In genomic region chr9:134466869-134467616, GRCh38 we compare ENCODE assay signal across 25 cellular contexts.
DNase-seq lines count a peak whose midpoint lies in the region; ATAC-seq, FAIRE-seq and TF ChIP-seq lines count a peak whose summit lies in the region.
"Had no signal": no experiment of that assay in that cellular context is flagged by ENCODE, and none has a peak within 500 bp of the region (broad histone marks: within the 10 kb centered on the region; RNA-seq: fewer than 3 reads in every experiment).

No MANE protein-coding gene starts in this region.

- no peak overlapping the region for H3K4me3 Mint-ChIP-seq in activated T-cell treated with anti-CD3 and anti-CD28 coated beads, Interleukin-2, amount 50 U/mL, for 72 hours
- H3K4me3 Mint-ChIP-seq: CD14-positive monocyte had no signal

- 42% methylated on average over 17 of the region's 20 CpGs for WGBS in GM12878 (ENCODE audit: insufficient coverage, insufficient replicate concordance, low lambda C conversion rate, missing lambda C conversion rate)
- 58% methylated on average over 13 of the region's 20 CpGs for WGBS in HepG2 (ENCODE audit: low lambda C conversion rate)

- TF ChIP-seq POLR2A in GM12878 (IDR thresholded peaks at IDR 0.05; ENCODE audit: low read depth, low read length): no peak
- no peak for TF ChIP-seq POLR2A in HepG2 (IDR thresholded peaks at IDR 0.05; ENCODE audit: insufficient read depth in 1 of 2, low read depth in 2 of 2, low read length in 2 of 2)

- no peaks in the 10 kb centered on the region for H3K27me3 Mint-ChIP-seq in activated T-cell treated with anti-CD3 and anti-CD28 coated beads, Interleukin-2, amount 50 U/mL, for 72 hours (ENCODE audit: low read depth)

- CTCF ChIA-PET in GM12878 (lab: Yijun Ruan, JAX) (no interaction called here), HepG2 (lab: Yijun Ruan, JAX; ENCODE audit: low intra/inter-chr PET ratio, low total read pairs) (no interaction called here)

- RAD21 ChIA-PET in GM12878 (lab: Charles Lee; ENCODE audit: unreplicated experiment): no interaction called here

- no peak overlapping the region for H3K4me3 ChIP-seq in H7 (ENCODE audit: insufficient read depth, low read depth, low read length)
- no peak overlapping the region for H3K4me3 ChIP-seq in GM12878
- no peak overlapping the region for H3K4me3 ChIP-seq in HepG2 (replicated peaks in 1 of 3; ENCODE audit: insufficient read depth in 1 of 3, low read depth in 2 of 3, low read length in 3 of 3)
- H3K4me3 ChIP-seq: SK-N-MC had no signal

- no peaks in the 10 kb centered on the region for H3K36me3 Mint-ChIP-seq in activated T-cell treated with anti-CD3 and anti-CD28 coated beads, Interleukin-2, amount 50 U/mL, for 72 hours (ENCODE audit: insufficient read depth in 2 of 2)

- FAIRE-seq in GM12878 (lab: Jason Lieb, UNC): no peak
- FAIRE-seq in HepG2 (lab: Jason Lieb, UNC): no peak
- FAIRE-seq: HTR-8/SVneo had no signal

- H3K9ac ChIP-seq in GM12878 (ENCODE audit: control insufficient read depth, insufficient read depth, low read length): no peak overlapping the region
- H3K9ac ChIP-seq in HepG2 (ENCODE audit: insufficient read depth, low read depth, low read length): no peak overlapping the region

- H4K20me1 ChIP-seq in GM12878 (ENCODE audit: control insufficient read depth, insufficient read depth) (no peaks in the 10 kb centered on the region), HepG2 (ENCODE audit: insufficient read depth, low read length) (no peaks in the 10 kb centered on the region)

- no peaks in the 10 kb centered on the region for H3K36me3 ChIP-seq in H7 (replicated peaks; ENCODE audit: control insufficient read depth, insufficient read depth, low read length)
- no peaks in the 10 kb centered on the region for H3K36me3 ChIP-seq in GM12878 (ENCODE audit: control insufficient read depth in 2 of 2, insufficient read depth in 2 of 2, low read length in 1 of 2)
- no peaks in the 10 kb centered on the region for H3K36me3 ChIP-seq in HepG2 (replicated peaks in 1 of 2; ENCODE audit: control insufficient read depth in 1 of 2, insufficient read depth in 2 of 2, low read length in 2 of 2)

- ATAC-seq in GM12878: no peak
- ATAC-seq in HepG2: peak; percentile 48
- ATAC-seq in HG03378 (IDR thresholded peaks at IDR 0.05; ENCODE audit: unreplicated experiment): no peak
- no peak for ATAC-seq in GM18861 (IDR thresholded peaks at IDR 0.05; ENCODE audit: unreplicated experiment)
- no peak for ATAC-seq in activated T-cell treated with anti-CD3 and anti-CD28 coated beads, Interleukin-2, amount 50 U/mL, for 72 hours (replicated peaks in 1 of 2)
- ATAC-seq: PC-3 had no signal

- no peaks in the 10 kb centered on the region for H3K27me3 ChIP-seq in H7 (ENCODE audit: control insufficient read depth, insufficient read depth, low read length)
- H3K27me3 ChIP-seq in GM12878 (replicated peaks in 1 of 2; ENCODE audit: control insufficient read depth in 2 of 2, insufficient read depth in 2 of 2, low read length in 1 of 2): no peaks in the 10 kb centered on the region
- H3K27me3 ChIP-seq in HepG2 (ENCODE audit: control insufficient read depth in 1 of 2, insufficient read depth in 2 of 2, low read length in 2 of 2): peaks cover 6 to 7% of the 10 kb centered on the region in 2 experiments; a peak in 2 of 5 replicates

- H3K79me2 ChIP-seq in GM12878 (ENCODE audit: control insufficient read depth, insufficient read depth, low read length) (no peaks in the 10 kb centered on the region), HepG2 (ENCODE audit: insufficient read depth, low read length) (no peaks in the 10 kb centered on the region)

- TF ChIP-seq CTCF in GM12878 (IDR thresholded peaks at IDR 0.05 in 2 of 3, conservative IDR thresholded peaks at IDR 0.05 in 1 of 3; ENCODE audit: control insufficient read depth in 2 of 3, extremely low read depth in 1 of 3, insufficient read depth in 1 of 3, low read depth in 3 of 3, low read length in 3 of 3) (no peak), HepG2 (CRISPR knock-in tag; IDR thresholded peaks at IDR 0.05) (no peak)

- no peaks in the 10 kb centered on the region for H3K9me3 Mint-ChIP-seq in activated T-cell treated with anti-CD3 and anti-CD28 coated beads, Interleukin-2, amount 50 U/mL, for 72 hours

- H2AFZ ChIP-seq in GM12878 (ENCODE audit: control insufficient read depth, low read depth, low read length): no peak overlapping the region
- no peak overlapping the region for H2AFZ ChIP-seq in HepG2 (ENCODE audit: low read length)

- TF ChIP-seq EP300 in GM12878 (IDR thresholded peaks at IDR 0.05; ENCODE audit: borderline replicate concordance in 1 of 2, control insufficient read depth in 1 of 2, low read depth in 2 of 2, low read length in 2 of 2) (no peak), HepG2 (IDR thresholded peaks at IDR 0.05; ENCODE audit: low read depth in 2 of 2, low read length in 2 of 2) (no peak), HepG2 (CRISPR knock-in tag; IDR thresholded peaks at IDR 0.05; ENCODE audit: borderline replicate concordance) (no peak)

- no peaks in the 10 kb centered on the region for H3K4me1 Mint-ChIP-seq in activated T-cell treated with anti-CD3 and anti-CD28 coated beads, Interleukin-2, amount 50 U/mL, for 72 hours (ENCODE audit: low read depth)

- TF ChIP-seq RAD21 in GM12878 (IDR thresholded peaks at IDR 0.05; ENCODE audit: insufficient read depth, low read depth, low read length): no peak
- no peak for TF ChIP-seq RAD21 in HepG2 (CRISPR knock-in tag; IDR thresholded peaks at IDR 0.05)

- POLR2A ChIA-PET in GM12878 (lab: Charles Lee) (no interaction called here), HepG2 (lab: Yijun Ruan, JAX) (no interaction called here)

- intact Hi-C loops in GM12878 (cut with micrococcal nuclease; ENCODE audit: unreplicated experiment) (no loop called here), HepG2 (cut with micrococcal nuclease; ENCODE audit: unreplicated experiment) (no loop called here)

- H3K9me3 ChIP-seq in GM12878 (replicated peaks; ENCODE audit: control insufficient read depth, insufficient read depth, low read length): no peaks in the 10 kb centered on the region
- no peaks in the 10 kb centered on the region for H3K9me3 ChIP-seq in HepG2 (ENCODE audit: low read length)

- no peak overlapping the region for H3K27ac Mint-ChIP-seq in activated T-cell treated with anti-CD3 and anti-CD28 coated beads, Interleukin-2, amount 50 U/mL, for 72 hours
- H3K27ac Mint-ChIP-seq: CD14-positive monocyte had no signal

- H3K4me2 ChIP-seq in GM12878 (ENCODE audit: control insufficient read depth, insufficient read depth) (no peak overlapping the region), HepG2 (ENCODE audit: low read depth, low read length) (no peak overlapping the region)

- no peak overlapping the region for H3K27ac ChIP-seq in GM12878 (ENCODE audit: control insufficient read depth, insufficient read depth)
- no peak overlapping the region for H3K27ac ChIP-seq in HepG2 (ENCODE audit: extremely low read length, insufficient read depth, low read length)
- H3K27ac ChIP-seq: HL-60, SK-N-MC had no signal

- peak; percentile 77 for DNase-seq in H7
- DNase-seq in GM12878 (ENCODE audit: low read depth, low spot score): no peak
- no peak for DNase-seq in HepG2 (ENCODE audit: low spot score)
- no peak for DNase-seq in H4 (ENCODE audit: low spot score)
- no peak for DNase-seq in activated T-cell treated with anti-CD3 and anti-CD28 coated beads, Interleukin-2, amount 50 U/mL, for 72 hours
- DNase-seq: ACHN, AML-193, COR-L47, EL, GOT3, KBM-7, MV-4-11, NCI-H1436 treated with DMSO at 0.1 percent for 48 hours, NCI-H2029 treated with DMSO at 0.1 percent for 48 hours, NCI-H510A, NCI-H774, PC-3, T-helper 1 cell had no signal

- no TSS peak for BruUV-seq in GM12878 (replicated peaks; lab: Mats Ljungman, UMichigan)
- no TSS peak for BruUV-seq in HepG2 (replicated peaks; lab: Mats Ljungman, UMichigan)

- SMC1A ChIA-PET in GM12878 (lab: Charles Lee; ENCODE audit: uncharacterized antibody, unreplicated experiment): no interaction called here

- in situ Hi-C loops in GM12878 (cut with MboI): no loop called here
- in situ Hi-C loops in HepG2 (cut with HindIII; ENCODE audit: extremely low pct_ligation_motif_present, low pct_unique_long_range_greater_than_20kb): no loop called here

- H3K4me1 ChIP-seq in GM12878 (ENCODE audit: control insufficient read depth, insufficient read depth, low read length) (no peaks in the 10 kb centered on the region), HepG2 (ENCODE audit: insufficient read depth, low read length) (no peaks in the 10 kb centered on the region)

TF ChIP-seq in PFSK-1, 5 proteins besides CTCF, POLR2A, EP300 and RAD21 (continues in another document):
- TF ChIP-seq FOXP2 (optimal IDR thresholded peaks at IDR 0.05; ENCODE audit: borderline replicate concordance, extremely low read depth, extremely low read length, insufficient read depth): no peak

TF ChIP-seq in GM12878, 131 proteins besides CTCF, POLR2A, EP300 and RAD21 (continues in another document):
- no peak for TF ChIP-seq ZBED1 (IDR thresholded peaks at IDR 0.05; ENCODE audit: borderline replicate concordance)

TF ChIP-seq in HepG2, 621 proteins besides CTCF, POLR2A, EP300 and RAD21 (continues in another document):
- TF ChIP-seq MTA1 (CRISPR knock-in tag; IDR thresholded peaks at IDR 0.05; ENCODE audit: borderline replicate concordance) (no peak), NFE2L1 (CRISPR knock-in tag; IDR thresholded peaks at IDR 0.05; ENCODE audit: borderline replicate concordance) (no peak), REST (IDR thresholded peaks at IDR 0.05; ENCODE audit: borderline replicate concordance in 1 of 2, low read depth in 1 of 2, low read length in 2 of 2) (peak in 1 of 2 experiments; percentile 55; a peak in 3 of 4 replicates)
